Comparison of ENCODE assay signal across 1 cellular context in the genomic region with DNA sequence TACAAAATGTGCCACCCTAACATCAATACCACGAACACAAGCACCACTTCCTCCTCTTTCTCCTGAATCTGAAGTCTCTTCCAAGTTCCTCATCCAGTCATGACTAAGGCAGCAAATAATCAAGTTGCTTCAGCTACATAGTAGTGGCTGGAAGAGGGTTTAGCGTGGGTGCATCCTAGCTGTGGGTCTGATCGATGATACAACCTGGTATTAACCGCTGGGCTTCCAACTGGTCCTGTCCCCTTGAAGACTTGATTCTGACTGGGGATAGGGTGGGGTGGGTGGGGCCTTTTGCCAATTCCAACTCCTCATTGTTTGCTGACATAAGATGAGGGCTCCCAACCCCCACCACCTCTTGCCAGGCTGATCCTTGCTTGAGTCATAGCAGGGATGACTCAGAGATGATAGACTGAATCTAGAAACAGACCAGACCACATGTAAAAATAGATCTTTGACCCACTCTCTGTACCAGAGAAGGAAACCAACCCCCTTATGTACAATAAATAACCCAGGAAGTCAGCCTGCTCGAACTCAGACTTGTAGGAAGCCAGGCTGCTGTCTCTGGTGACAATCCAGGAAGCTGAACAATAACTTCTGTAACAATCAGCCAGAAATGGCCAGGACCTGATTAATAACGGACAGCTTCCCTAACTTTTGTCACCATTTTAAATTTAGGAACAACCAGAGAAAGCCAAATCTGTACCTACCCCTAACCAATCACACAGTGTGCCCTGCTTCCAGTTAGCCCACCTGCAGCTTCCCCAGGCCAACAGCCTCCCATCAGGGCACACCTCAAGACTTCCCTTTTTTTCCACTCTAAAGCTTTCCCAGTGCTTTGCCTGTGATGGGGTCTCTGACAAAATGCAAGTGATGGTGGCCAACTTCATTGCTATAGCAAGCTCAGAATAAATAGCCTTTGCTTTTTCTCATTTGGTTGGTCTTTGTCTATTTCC.
TF ChIP-seq lines count a peak whose summit lies in the region.

No MANE protein-coding gene starts in this region.

TF ChIP-seq in GM23338, 12 proteins besides CTCF, POLR2A, EP300 and RAD21 (continued from another document):
- TF ChIP-seq REST (IDR thresholded peaks at IDR 0.05; ENCODE audit: unreplicated experiment) (no peak), EZH2 (IDR thresholded peaks at IDR 0.05; ENCODE audit: low read depth, unreplicated experiment) (no peak), ZNF114 (CRISPR knock-in tag; IDR thresholded peaks at IDR 0.05) (no peak), EZH2phosphoT487 (IDR thresholded peaks at IDR 0.05; ENCODE audit: unreplicated experiment) (no peak), CREB1 (CRISPR knock-in tag; IDR thresholded peaks at IDR 0.05; ENCODE audit: low read depth) (no peak), POLR2AphosphoS5 (IDR thresholded peaks at IDR 0.05; ENCODE audit: low read depth) (no peak), ZNF331 (CRISPR knock-in tag; IDR thresholded peaks at IDR 0.05; ENCODE audit: low read depth) (no peak), JUNB (IDR thresholded peaks at IDR 0.05; ENCODE audit: unreplicated experiment) (no peak), STAT1 (IDR thresholded peaks at IDR 0.05; ENCODE audit: unreplicated experiment) (no peak)
TF ChIP-seq in GM23338: peak in this region for 0.
